1 cellular context compared by ENCODE assay signal in the genomic region with DNA sequence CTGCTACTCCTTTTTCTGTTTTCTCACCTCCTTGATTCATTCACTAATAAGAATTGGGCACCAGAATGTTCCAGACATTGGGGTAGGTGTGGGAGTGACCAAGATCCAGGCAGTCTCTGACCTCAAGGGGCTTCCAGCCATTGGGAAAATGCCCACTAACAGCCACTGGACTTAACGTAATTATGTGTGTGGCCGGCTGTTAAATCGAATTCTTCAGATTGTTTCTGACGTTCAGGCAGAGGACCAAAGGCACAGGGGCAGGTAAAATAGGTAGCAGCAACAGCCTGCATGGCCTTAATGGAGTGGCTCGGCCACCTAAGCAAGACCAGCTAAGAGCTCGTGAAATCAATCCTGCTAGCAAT.
TF ChIP-seq lines count a peak whose summit lies in the region.

No MANE protein-coding gene starts in this region.

TF ChIP-seq in WTC11, 78 proteins besides CTCF, POLR2A, EP300 and RAD21 (continued from another document):
- TF ChIP-seq, protein P1, sequence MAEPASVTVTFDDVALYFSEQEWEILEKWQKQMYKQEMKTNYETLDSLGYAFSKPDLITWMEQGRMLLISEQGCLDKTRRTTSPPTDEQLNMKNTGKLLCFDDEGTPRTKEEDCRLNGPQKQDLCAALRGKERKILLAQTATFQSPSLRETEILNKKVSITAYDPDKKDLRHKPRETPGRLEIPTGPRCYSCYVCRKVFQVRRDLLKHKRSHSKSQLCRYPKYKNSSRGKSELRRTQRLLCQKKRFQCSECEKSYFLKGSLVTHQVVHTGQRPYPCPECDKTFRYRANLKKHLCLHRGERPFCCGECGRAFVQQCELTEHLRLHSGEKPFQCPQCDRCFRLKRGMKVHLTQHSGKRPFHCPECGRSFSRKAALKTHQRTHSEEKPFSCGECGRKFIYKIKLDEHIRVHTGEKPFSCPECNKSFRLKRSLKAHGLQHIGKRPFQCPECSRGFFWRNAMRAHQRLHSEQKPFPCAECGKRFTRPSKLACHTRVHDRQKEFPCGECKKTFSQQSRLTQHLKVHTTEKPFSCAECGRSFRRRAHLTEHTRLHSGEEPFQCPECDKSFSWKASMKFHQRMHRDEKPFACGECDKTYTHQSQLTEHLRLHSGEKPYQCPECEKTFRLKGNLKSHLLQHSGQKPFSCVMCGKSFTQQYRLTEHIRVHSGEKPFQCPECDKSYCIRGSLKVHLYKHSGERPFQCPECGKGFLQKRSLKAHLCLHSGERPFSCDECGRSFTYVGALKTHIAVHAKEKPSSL (CRISPR knock-in tag; conservative IDR thresholded peaks at IDR 0.05), result no peak
- TF ChIP-seq, protein P2, sequence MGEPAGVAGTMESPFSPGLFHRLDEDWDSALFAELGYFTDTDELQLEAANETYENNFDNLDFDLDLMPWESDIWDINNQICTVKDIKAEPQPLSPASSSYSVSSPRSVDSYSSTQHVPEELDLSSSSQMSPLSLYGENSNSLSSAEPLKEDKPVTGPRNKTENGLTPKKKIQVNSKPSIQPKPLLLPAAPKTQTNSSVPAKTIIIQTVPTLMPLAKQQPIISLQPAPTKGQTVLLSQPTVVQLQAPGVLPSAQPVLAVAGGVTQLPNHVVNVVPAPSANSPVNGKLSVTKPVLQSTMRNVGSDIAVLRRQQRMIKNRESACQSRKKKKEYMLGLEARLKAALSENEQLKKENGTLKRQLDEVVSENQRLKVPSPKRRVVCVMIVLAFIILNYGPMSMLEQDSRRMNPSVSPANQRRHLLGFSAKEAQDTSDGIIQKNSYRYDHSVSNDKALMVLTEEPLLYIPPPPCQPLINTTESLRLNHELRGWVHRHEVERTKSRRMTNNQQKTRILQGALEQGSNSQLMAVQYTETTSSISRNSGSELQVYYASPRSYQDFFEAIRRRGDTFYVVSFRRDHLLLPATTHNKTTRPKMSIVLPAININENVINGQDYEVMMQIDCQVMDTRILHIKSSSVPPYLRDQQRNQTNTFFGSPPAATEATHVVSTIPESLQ (CRISPR knock-in tag; IDR thresholded peaks at IDR 0.05), result no peak
- TF ChIP-seq, protein P3, sequence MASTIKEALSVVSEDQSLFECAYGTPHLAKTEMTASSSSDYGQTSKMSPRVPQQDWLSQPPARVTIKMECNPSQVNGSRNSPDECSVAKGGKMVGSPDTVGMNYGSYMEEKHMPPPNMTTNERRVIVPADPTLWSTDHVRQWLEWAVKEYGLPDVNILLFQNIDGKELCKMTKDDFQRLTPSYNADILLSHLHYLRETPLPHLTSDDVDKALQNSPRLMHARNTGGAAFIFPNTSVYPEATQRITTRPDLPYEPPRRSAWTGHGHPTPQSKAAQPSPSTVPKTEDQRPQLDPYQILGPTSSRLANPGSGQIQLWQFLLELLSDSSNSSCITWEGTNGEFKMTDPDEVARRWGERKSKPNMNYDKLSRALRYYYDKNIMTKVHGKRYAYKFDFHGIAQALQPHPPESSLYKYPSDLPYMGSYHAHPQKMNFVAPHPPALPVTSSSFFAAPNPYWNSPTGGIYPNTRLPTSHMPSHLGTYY (CRISPR knock-in tag; IDR thresholded peaks at IDR 0.05), result no peak
- no peak for TF ChIP-seq TEAD1 (CRISPR knock-in tag; IDR thresholded peaks at IDR 0.05)
- TF ChIP-seq OVOL2 (CRISPR knock-in tag; IDR thresholded peaks at IDR 0.05; ENCODE audit: borderline replicate concordance), result no peak
- TF ChIP-seq, protein P4, sequence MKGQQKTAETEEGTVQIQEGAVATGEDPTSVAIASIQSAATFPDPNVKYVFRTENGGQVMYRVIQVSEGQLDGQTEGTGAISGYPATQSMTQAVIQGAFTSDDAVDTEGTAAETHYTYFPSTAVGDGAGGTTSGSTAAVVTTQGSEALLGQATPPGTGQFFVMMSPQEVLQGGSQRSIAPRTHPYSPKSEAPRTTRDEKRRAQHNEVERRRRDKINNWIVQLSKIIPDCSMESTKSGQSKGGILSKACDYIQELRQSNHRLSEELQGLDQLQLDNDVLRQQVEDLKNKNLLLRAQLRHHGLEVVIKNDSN (CRISPR knock-in tag; IDR thresholded peaks at IDR 0.05), result no peak
TF ChIP-seq in WTC11: peak in this region for 0.
